16 cellular contexts compared by ENCODE assay signal in genomic region chr11:47051217-47051616, GRCh38.
DNase-seq lines count a peak whose midpoint lies in the region; TF ChIP-seq lines count a peak whose summit lies in the region.
"Had no signal": no experiment of that assay in that cellular context is flagged by ENCODE, and none has a peak within 500 bp of the region (broad histone marks: within the 10 kb centered on the region; RNA-seq: fewer than 3 reads in every experiment).

No MANE protein-coding gene starts in this region.

- no peaks in the 10 kb centered on the region for H3K27me3 ChIP-seq in rectal smooth muscle tissue (ENCODE audit: control insufficient read depth, insufficient read depth, low read length)
- H3K27me3 ChIP-seq: foreskin keratinocyte had no signal

- no peak overlapping the region for H3K9ac ChIP-seq in rectal smooth muscle tissue (ENCODE audit: low read length)

- DNase-seq in EL, result peak; percentile 50
- peak; percentile 16 for DNase-seq in astrocyte of the cerebellum (ENCODE audit: low read depth)
- peak; percentile 73 for DNase-seq in foreskin melanocyte
- no peak for DNase-seq in D341Med (ENCODE audit: low spot score)
- no peak for DNase-seq in HT-29 (ENCODE audit: low spot score)
- DNase-seq in NCI-H2196 (lab: John Stamatoyannopoulos, UW; ENCODE audit: unreplicated experiment), result no peak
- DNase-seq in GM20000 (ENCODE audit: low spot score), result no peak
- DNase-seq: activated CD4-positive, alpha-beta T cell treated with anti-CD3 and anti-CD28 coated beads for 4 hours; activated naive CD8-positive, alpha-beta T cell treated with anti-CD3 and anti-CD28 coated beads, Interleukin-2, amount 50 U/mL, for 24 hours; CD4-positive, CD25-positive, alpha-beta regulatory T cell; DMS153; foreskin keratinocyte; kidney glomerular epithelial cell; NCI-H2029 had no signal

- peak overlapping the region; percentile 32 for H3K27ac ChIP-seq in rectal smooth muscle tissue (ENCODE audit: low read depth, low read length)
- H3K27ac ChIP-seq: foreskin keratinocyte, thoracic aorta had no signal

- TF ChIP-seq CTCF in astrocyte of the cerebellum (IDR thresholded peaks at IDR 0.05; ENCODE audit: low read depth, low read length, missing control alignments), result no peak
- TF ChIP-seq CTCF in GM20000 (IDR thresholded peaks at IDR 0.05; ENCODE audit: extremely low read depth, missing control alignments), result no peak

- H3K4me1 ChIP-seq in rectal smooth muscle tissue (ENCODE audit: control insufficient read depth, insufficient read depth, low read length), result no peaks in the 10 kb centered on the region
- H3K4me1 ChIP-seq: foreskin keratinocyte had no signal

- in situ Hi-C loops in astrocyte of the cerebellum (cut with HindIII; ENCODE audit: low sequenced_read_pairs), result no loop called here

- H3K4me3 ChIP-seq in astrocyte of the cerebellum (ENCODE audit: low read depth, low read length) (no peak overlapping the region), rectal smooth muscle tissue (ENCODE audit: low read length) (no peak overlapping the region)
- H3K4me3 ChIP-seq: thoracic aorta had no signal

- H3K36me3 ChIP-seq in rectal smooth muscle tissue (ENCODE audit: control insufficient read depth, insufficient read depth, low read length), result no peaks in the 10 kb centered on the region
- H3K36me3 ChIP-seq: thoracic aorta had no signal

Comparison
In these comparisons a context has a peak if more than half of its experiments do, and no peak if none do; other contexts are left out.
1. DNase-seq: peak in EL (single experiment), astrocyte of the cerebellum (single experiment) and foreskin melanocyte (single experiment); none in D341Med (single experiment), HT-29 (single experiment), NCI-H2196 (single experiment) and GM20000 (single experiment).